In the genomic region with DNA sequence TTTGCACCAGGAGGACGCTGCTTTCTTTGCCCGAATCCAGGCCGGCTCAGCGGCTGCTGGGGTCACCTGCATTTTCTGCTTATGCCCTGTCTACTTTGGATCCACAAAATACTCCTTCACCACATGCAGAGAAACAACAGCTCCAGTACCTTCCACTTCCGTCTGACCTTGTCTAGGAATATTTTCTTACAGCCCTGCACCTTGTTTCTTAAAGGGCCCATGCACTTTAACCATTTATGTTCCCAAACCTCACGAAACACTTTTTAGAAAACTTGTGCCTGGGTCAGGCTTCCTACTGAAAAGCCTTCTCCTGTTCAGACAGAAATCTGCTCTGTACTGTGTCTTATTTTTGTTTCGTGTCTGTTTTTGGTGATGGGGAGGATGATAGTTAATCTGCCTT, we compare ENCODE assay signal across 1 cellular context.
TF ChIP-seq lines count a peak whose summit lies in the region.

No MANE protein-coding gene starts in this region.

TF ChIP-seq in K562, 482 proteins besides CTCF, POLR2A, EP300 and RAD21 (continued from another document):
- TF ChIP-seq, protein P1, sequence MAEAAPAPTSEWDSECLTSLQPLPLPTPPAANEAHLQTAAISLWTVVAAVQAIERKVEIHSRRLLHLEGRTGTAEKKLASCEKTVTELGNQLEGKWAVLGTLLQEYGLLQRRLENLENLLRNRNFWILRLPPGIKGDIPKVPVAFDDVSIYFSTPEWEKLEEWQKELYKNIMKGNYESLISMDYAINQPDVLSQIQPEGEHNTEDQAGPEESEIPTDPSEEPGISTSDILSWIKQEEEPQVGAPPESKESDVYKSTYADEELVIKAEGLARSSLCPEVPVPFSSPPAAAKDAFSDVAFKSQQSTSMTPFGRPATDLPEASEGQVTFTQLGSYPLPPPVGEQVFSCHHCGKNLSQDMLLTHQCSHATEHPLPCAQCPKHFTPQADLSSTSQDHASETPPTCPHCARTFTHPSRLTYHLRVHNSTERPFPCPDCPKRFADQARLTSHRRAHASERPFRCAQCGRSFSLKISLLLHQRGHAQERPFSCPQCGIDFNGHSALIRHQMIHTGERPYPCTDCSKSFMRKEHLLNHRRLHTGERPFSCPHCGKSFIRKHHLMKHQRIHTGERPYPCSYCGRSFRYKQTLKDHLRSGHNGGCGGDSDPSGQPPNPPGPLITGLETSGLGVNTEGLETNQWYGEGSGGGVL (CRISPR knock-in tag; IDR thresholded peaks at IDR 0.05), result no peak
TF ChIP-seq in K562: peak in this region for 1.
